In the genomic region with DNA sequence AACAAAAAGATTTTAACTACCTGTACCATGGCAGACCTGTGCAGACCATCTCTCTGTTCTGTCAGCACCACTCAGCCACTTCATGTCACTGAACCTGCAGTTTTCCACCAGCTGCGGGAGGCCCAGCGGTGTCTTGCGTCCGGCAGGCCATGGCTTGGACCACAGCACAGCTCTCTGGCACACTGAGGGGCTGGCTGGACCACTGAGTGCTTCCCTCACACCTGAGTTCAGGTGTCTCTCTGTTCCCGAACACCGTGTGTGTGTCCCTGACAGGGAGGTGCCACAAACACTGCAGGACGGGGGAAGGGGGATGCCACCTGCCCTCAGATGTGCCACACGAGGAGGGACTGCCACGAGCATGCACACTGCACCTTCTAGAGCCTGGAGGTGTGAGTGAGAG, we compare ENCODE assay signal across 38 cellular contexts. TPM values are rescaled to one million over a fixed set of nuclear protein-coding genes. Genes with fewer than 3 reads are reported as not detected.
"Had no signal": no experiment of that assay in that cellular context is flagged by ENCODE, and none has a peak within 500 bp of the region (broad histone marks: within the 10 kb centered on the region; RNA-seq: fewer than 3 reads in every experiment).

No MANE protein-coding gene starts in this region.

- H3K9me3 ChIP-seq: esophagus squamous epithelium had no signal

- DNase-seq: activated B cell treated with CpG ODN at 0.5 μM for 24 hours; activated CD4-positive, alpha-beta memory T cell treated with anti-CD3 and anti-CD28 coated beads for 36 hours; activated CD4-positive, alpha-beta T cell treated with anti-CD3 and anti-CD28 coated beads for 48 hours; activated CD4-positive, alpha-beta T cell treated with anti-CD3 and anti-CD28 coated beads, Interleukin-2, amount 50 U/mL, for 1 hour; activated CD8-positive, alpha-beta memory T cell treated with anti-CD3 and anti-CD28 coated beads, Interleukin-2, amount 50 U/mL, for 48 hours; activated CD8-positive, alpha-beta T cell treated with anti-CD3 and anti-CD28 coated beads, Interleukin-2, amount 10 ng/mL, durations not matched to agents 7 days and 5 days; activated effector memory CD4-positive, alpha-beta T cell treated with Interleukin-2 at 50 U/mL for 16 hours; activated gamma-delta T cell treated with Interleukin-2 at 50 U/mL for 16 hours; activated naive CD4-positive, alpha-beta T cell treated with anti-CD3 and anti-CD28 coated beads, Interleukin-2, amount 50 U/mL, for 16 hours; activated naive CD4-positive, alpha-beta T cell treated with Interleukin-2 at 50 U/mL for 16 hours; activated T-cell treated with anti-CD3 and anti-CD28 coated beads for 4 hours; activated T-cell treated with anti-CD3 and anti-CD28 coated beads, Interleukin-2, amount 50 U/mL, for 24 hours; amniotic stem cell; anterior cingulate cortex; brain microvascular endothelial cell; effector CD8-positive, alpha-beta T cell; esophagus squamous epithelium; T-helper 1 cell; T-helper 17 cell; T1000; WERI-Rb-1 had no signal

- H3K4me1 Mint-ChIP-seq: activated T-helper 17 cell treated with anti-CD3 and anti-CD28 coated beads, Interleukin-2, amount 50 U/mL, for 72 hours; central memory CD8-positive, alpha-beta T cell had no signal

- H3K4me3 Mint-ChIP-seq: activated B cell treated with CpG ODN at 0.5 μM for 24 hours; activated CD4-positive, alpha-beta memory T cell treated with anti-CD3 and anti-CD28 coated beads for 36 hours; activated CD8-positive, alpha-beta T cell treated with anti-CD3 and anti-CD28 coated beads, Interleukin-2, amount 10 ng/mL, durations not matched to agents 7 days and 5 days; activated naive CD8-positive, alpha-beta T cell; activated T-cell treated with anti-CD3 and anti-CD28 coated beads, Interleukin-2, amount 50 U/mL, for 24 hours; activated T-helper 17 cell treated with anti-CD3 and anti-CD28 coated beads, Interleukin-2, amount 50 U/mL, for 72 hours; central memory CD8-positive, alpha-beta T cell; T-helper 17 cell; T-helper 2 cell treated with Interferon-gamma antibody and Interleukin-4, amounts not matched to agents 5 μg/mL and 100 μg/mL, for 36 hours had no signal

- H3K27ac Mint-ChIP-seq: activated B cell treated with CpG ODN at 0.5 μM for 24 hours; activated CD4-positive, alpha-beta memory T cell treated with anti-CD3 and anti-CD28 coated beads for 36 hours; activated CD8-positive, alpha-beta T cell treated with anti-CD3 and anti-CD28 coated beads, Interleukin-2, amount 10 ng/mL, durations not matched to agents 7 days and 5 days; activated naive CD8-positive, alpha-beta T cell; activated T-cell treated with anti-CD3 and anti-CD28 coated beads, Interleukin-2, amount 50 U/mL, for 24 hours; activated T-helper 17 cell treated with anti-CD3 and anti-CD28 coated beads, Interleukin-2, amount 50 U/mL, for 72 hours; T-helper 17 cell; T-helper 2 cell treated with Interferon-gamma antibody and Interleukin-4, amounts not matched to agents 5 μg/mL and 100 μg/mL, for 36 hours had no signal

- H3K27me3 ChIP-seq: brain microvascular endothelial cell had no signal

- H3K36me3 Mint-ChIP-seq: activated CD4-positive, alpha-beta memory T cell treated with anti-CD3 and anti-CD28 coated beads for 36 hours; activated naive CD8-positive, alpha-beta T cell had no signal

- H3K27me3 Mint-ChIP-seq: activated naive CD8-positive, alpha-beta T cell had no signal

- H3K9me3 Mint-ChIP-seq: activated B cell treated with CpG ODN at 0.5 μM for 24 hours; activated CD4-positive, alpha-beta memory T cell treated with anti-CD3 and anti-CD28 coated beads for 36 hours; activated T-cell treated with anti-CD3 and anti-CD28 coated beads, Interleukin-2, amount 50 U/mL, for 24 hours; activated T-helper 17 cell treated with anti-CD3 and anti-CD28 coated beads, Interleukin-2, amount 50 U/mL, for 72 hours; central memory CD8-positive, alpha-beta T cell; T-helper 2 cell treated with Interferon-gamma antibody and Interleukin-4, amounts not matched to agents 5 μg/mL and 100 μg/mL, for 36 hours had no signal

- H3K36me3 ChIP-seq: brain microvascular endothelial cell, esophagus squamous epithelium, WERI-Rb-1 had no signal

- ATAC-seq: activated CD4-positive, CD25-positive, alpha-beta regulatory T cell treated with anti-CD3 and anti-CD28 coated beads, Interleukin-2, amount 50 U/mL, for 24 hours; activated CD8-positive, alpha-beta T cell treated with anti-CD3 and anti-CD28 coated beads, Interleukin-2, amount 10 ng/mL, durations not matched to agents 7 days and 5 days; activated T-helper 17 cell treated with anti-CD3 and anti-CD28 coated beads, Interleukin-2, amount 50 U/mL, for 72 hours; T-helper 17 cell had no signal

- H3K4me3 ChIP-seq: esophagus squamous epithelium had no signal

- H3K27ac ChIP-seq: brain microvascular endothelial cell, epithelial cell of prostate, esophagus squamous epithelium, WERI-Rb-1 had no signal

RNA-seq across cellular contexts. Expression of gene MOV10L1, which starts 17.7 kb away (rescaled TPM):
- total RNA-seq: activated B cell treated with CpG ODN at 0.5 μM for 24 hours; activated CD4-positive, alpha-beta memory T cell treated with anti-CD3 and anti-CD28 coated beads for 36 hours; activated CD8-positive, alpha-beta T cell treated with anti-CD3 and anti-CD28 coated beads, Interleukin-2, amount 10 ng/mL, durations not matched to agents 7 days and 5 days; activated T-helper 17 cell treated with anti-CD3 and anti-CD28 coated beads, Interleukin-2, amount 50 U/mL, for 72 hours; T-helper 17 cell had no signal

RNA-seq across cellular contexts. Expression of gene MLC1, which starts 22.3 kb away (rescaled TPM):
- total RNA-seq: activated B cell treated with CpG ODN at 0.5 μM for 24 hours; activated CD4-positive, alpha-beta memory T cell treated with anti-CD3 and anti-CD28 coated beads for 36 hours; bronchial epithelial cell; dermis microvascular lymphatic vessel endothelial cell; endothelial cell of umbilical vein had no signal
- polyA plus RNA-seq: endothelial cell of umbilical vein, fibroblast of lung had no signal

RNA-seq across cellular contexts. Expression of gene TTLL8, which starts 49.4 kb away (rescaled TPM):
- total RNA-seq: activated B cell treated with CpG ODN at 0.5 μM for 24 hours; activated CD4-positive, alpha-beta memory T cell treated with anti-CD3 and anti-CD28 coated beads for 36 hours; activated CD8-positive, alpha-beta T cell treated with anti-CD3 and anti-CD28 coated beads, Interleukin-2, amount 10 ng/mL, durations not matched to agents 7 days and 5 days; activated T-helper 17 cell treated with anti-CD3 and anti-CD28 coated beads, Interleukin-2, amount 50 U/mL, for 72 hours; astrocyte; bronchial epithelial cell; cardiac septum; cerebellum; dermis microvascular lymphatic vessel endothelial cell; endothelial cell of umbilical vein; esophagus squamous epithelium; fibroblast of lung; fibroblast of villous mesenchyme; frontal cortex; T-helper 17 cell had no signal
- polyA plus RNA-seq: adipose tissue, endothelial cell of umbilical vein, esophagus, fibroblast of lung had no signal
